Comparison of ENCODE assay signal across 27 cellular contexts in the genomic region with DNA sequence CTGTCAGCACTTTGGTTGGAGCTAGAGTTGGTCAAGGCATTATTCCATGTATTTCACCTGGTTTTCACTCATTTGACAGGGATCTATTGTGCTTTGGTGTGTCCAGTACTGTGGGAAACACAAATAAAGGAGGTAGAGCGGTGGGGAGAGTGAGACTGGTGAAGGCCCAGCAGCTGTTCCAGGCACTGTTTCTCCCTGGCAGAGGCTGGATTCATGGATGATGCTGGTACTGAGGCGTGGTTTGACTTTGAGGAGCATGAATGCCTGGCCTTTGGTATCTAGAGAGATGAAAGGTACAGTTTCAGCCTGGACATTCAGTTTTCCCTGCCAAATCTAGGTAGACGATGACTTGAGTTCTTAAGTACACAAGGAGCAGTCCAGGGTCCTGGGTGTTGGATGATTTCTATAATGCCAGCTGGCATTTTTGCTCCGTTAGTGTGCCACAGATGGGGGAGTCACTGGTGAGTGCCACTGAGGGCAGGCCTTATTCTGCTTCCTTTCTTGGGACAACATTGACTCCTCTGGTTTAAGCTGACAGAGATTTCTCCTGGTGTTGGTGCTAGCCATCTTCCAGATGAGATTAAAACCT.
DNase-seq lines count a peak whose midpoint lies in the region; ATAC-seq, FAIRE-seq and TF ChIP-seq lines count a peak whose summit lies in the region.
"Had no signal": no experiment of that assay in that cellular context is flagged by ENCODE, and none has a peak within 500 bp of the region (broad histone marks: within the 10 kb centered on the region; RNA-seq: fewer than 3 reads in every experiment).

No MANE protein-coding gene starts in this region.

- H3K27ac Mint-ChIP-seq in activated T-helper 1 cell treated with anti-CD3 and anti-CD28 coated beads, Interleukin-12 subunit alpha, Interleukin-12 subunit beta, Interleukin-2, Interleukin-4 antibody, amounts not matched to agents 30 ng/mL and 10 ng/mL and 1 ng/mL, durations not matched to agents 14 hours and 24 hours and 36 hours: no peak overlapping the region
- H3K27ac Mint-ChIP-seq in osteocyte (ENCODE audit: unreplicated experiment): no peak overlapping the region
- H3K27ac Mint-ChIP-seq: activated naive CD4-positive, alpha-beta T cell treated with anti-CD3 and anti-CD28 coated beads, Interleukin-2, amount 50 U/mL, for 24 hours; activated T-helper 17 cell treated with anti-CD3 and anti-CD28 coated beads, Interleukin-2, amount 50 U/mL, for 72 hours; stimulated activated naive B cell treated with anti-CD40 and anti-IgM and Interleukin-4, amounts not matched to agents 10 μg/mL and 1 μg/mL and 100 μg/mL, for 72 hours; WTC11 had no signal

- no peaks in the 10 kb centered on the region for H3K36me3 ChIP-seq in hepatocyte (replicated peaks; ENCODE audit: insufficient read depth, low read depth)
- no peaks in the 10 kb centered on the region for H3K36me3 ChIP-seq in osteoblast (ENCODE audit: insufficient read depth, low read length)
- H3K36me3 ChIP-seq: heart left ventricle, vagina had no signal

- TF ChIP-seq RAD21 in A549 (conservative IDR thresholded peaks at IDR 0.05 in 1 of 2, IDR thresholded peaks at IDR 0.05 in 1 of 2): no peak

- H3K4me2 ChIP-seq in A549 (no peak overlapping the region), hepatocyte (no peak overlapping the region), osteoblast (ENCODE audit: insufficient read depth, low read length) (peak overlapping the region; percentile 42)

- H2AFZ ChIP-seq in hepatocyte (no peak overlapping the region), osteoblast (ENCODE audit: low read length) (peak overlapping the region; percentile 52)

- no peak overlapping the region for H3K4me3 Mint-ChIP-seq in activated T-helper 1 cell treated with anti-CD3 and anti-CD28 coated beads, Interleukin-12 subunit alpha, Interleukin-12 subunit beta, Interleukin-2, Interleukin-4 antibody, amounts not matched to agents 30 ng/mL and 10 ng/mL and 1 ng/mL, durations not matched to agents 14 hours and 24 hours and 36 hours
- H3K4me3 Mint-ChIP-seq in osteocyte (ENCODE audit: unreplicated experiment): no peak overlapping the region
- H3K4me3 Mint-ChIP-seq: activated naive CD4-positive, alpha-beta T cell treated with anti-CD3 and anti-CD28 coated beads, Interleukin-2, amount 50 U/mL, for 24 hours; activated T-helper 17 cell treated with anti-CD3 and anti-CD28 coated beads, Interleukin-2, amount 50 U/mL, for 72 hours; stimulated activated naive B cell treated with anti-CD40 and anti-IgM and Interleukin-4, amounts not matched to agents 10 μg/mL and 1 μg/mL and 100 μg/mL, for 72 hours; WTC11 had no signal

- no peak for TF ChIP-seq POLR2A in A549 (IDR thresholded peaks at IDR 0.05; ENCODE audit: low read length)

- WGBS in A549 (ENCODE audit: missing lambda C conversion rate): 76% methylated on average over 4 of the region's 4 CpGs
- 96% methylated on average over 4 of the region's 4 CpGs for WGBS in hepatocyte (ENCODE audit: low lambda C conversion rate, missing lambda C conversion rate)

- H3K4me3 ChIP-seq in A549 (no peak overlapping the region), hepatocyte (no peak overlapping the region), osteoblast (ENCODE audit: insufficient read depth, low read length) (no peak overlapping the region)
- H3K4me3 ChIP-seq: heart left ventricle, vagina had no signal

- H3K9me3 ChIP-seq in A549: peaks cover 6% of the 10 kb centered on the region
- no peaks in the 10 kb centered on the region for H3K9me3 ChIP-seq in hepatocyte (ENCODE audit: low read depth)
- no peaks in the 10 kb centered on the region for H3K9me3 ChIP-seq in osteoblast (ENCODE audit: low read depth, low read length)
- H3K9me3 ChIP-seq: heart left ventricle, vagina had no signal

- intact Hi-C loops in activated T-helper 1 cell treated with anti-CD3 and anti-CD28 coated beads, Interleukin-12 subunit alpha, Interleukin-12 subunit beta, Interleukin-2, Interleukin-4 antibody, amounts not matched to agents 30 ng/mL and 10 ng/mL and 1 ng/mL, durations not matched to agents 14 hours and 24 hours and 36 hours (cut with micrococcal nuclease): loop anchor here (10.0 kb wide), 1 partner anchor 498 kb away; no protein-coding TSS in a partner anchor

- H3K27ac ChIP-seq in A549 (no peak overlapping the region), hepatocyte (peak overlapping the region; percentile 52), osteoblast (ENCODE audit: low read depth, low read length) (peak overlapping the region; percentile 78)
- H3K27ac ChIP-seq: heart left ventricle, vagina had no signal

- peaks cover 4% of the 10 kb centered on the region; the same call in 2 of the 3 replicates for H3K4me1 ChIP-seq in A549
- H3K4me1 ChIP-seq in hepatocyte (ENCODE audit: insufficient read depth): no peaks in the 10 kb centered on the region
- H3K4me1 ChIP-seq in osteoblast (ENCODE audit: insufficient read depth, low read length): peaks cover 25% of the 10 kb centered on the region
- H3K4me1 ChIP-seq: heart left ventricle had no signal

- DNase-seq in A549 (ENCODE audit: low read depth in 1 of 2, low spot score in 1 of 2) (no peak), RPMI7951 (ENCODE audit: low read depth) (peak; percentile 13), hepatocyte (ENCODE audit: low spot score) (no peak), osteoblast (ENCODE audit: insufficient read length, low spot score, missing footprints) (peak; percentile 49), osteocyte (ENCODE audit: extremely low spot score, unreplicated experiment) (no peak), NCI-H2227 treated with DMSO at 0.1 percent for 48 hours (lab: John Stamatoyannopoulos, UW) (no peak)
- DNase-seq in activated T-helper 1 cell treated with anti-CD3 and anti-CD28 coated beads, Interleukin-12 subunit alpha, Interleukin-12 subunit beta, Interleukin-2, Interleukin-4 antibody, amounts not matched to agents 30 ng/mL and 10 ng/mL and 1 ng/mL, durations not matched to agents 14 hours and 24 hours and 36 hours (ENCODE audit: low spot score): no peak
- no peak for DNase-seq in stimulated activated CD8-positive, alpha-beta memory T cell treated with anti-CD3 and anti-CD28 coated beads, Interleukin-4, amount 100 ng/mL, for 48 hours
- DNase-seq: activated CD4-positive, alpha-beta T cell treated with anti-CD3 and anti-CD28 coated beads, Interleukin-2, amount 50 U/mL, for 4 hours; activated CD8-positive, alpha-beta memory T cell treated with anti-CD3 and anti-CD28 coated beads, Interleukin-2, amount 50 U/mL, for 4 hours; anterior cingulate cortex; dermis blood vessel endothelial cell; Kasumi-1; left ventricle myocardium superior; NCI-H1048; NCI-H1930; NCI-H748 treated with DMSO at 0.1 percent for 48 hours; stimulated activated CD4-positive, alpha-beta T cell treated with anti-CD3 and anti-CD28 coated beads, Interleukin-4, amount 100 ng/mL, for 1 hour; stimulated activated naive B cell treated with anti-CD40 and anti-IgM and Interleukin-4, amounts not matched to agents 10 μg/mL and 1 μg/mL and 100 μg/mL, for 72 hours; T-helper 9 cell had no signal

- H3K79me2 ChIP-seq in hepatocyte (no peaks in the 10 kb centered on the region), osteoblast (ENCODE audit: insufficient read depth, low read length) (no peaks in the 10 kb centered on the region)

- CTCF ChIA-PET in A549 (lab: Yijun Ruan, JAX): interaction anchor here (0.6 kb wide), 1 partner anchor 408 kb away, joined by 3 read pairs; no protein-coding TSS in a partner anchor

- FAIRE-seq in A549 (lab: Jason Lieb, UNC): no peak
- FAIRE-seq: endometrium, G401.6 had no signal

- no peak for TF ChIP-seq CTCF in A549 (IDR thresholded peaks at IDR 0.05)
- TF ChIP-seq CTCF in hepatocyte (IDR thresholded peaks at IDR 0.05; ENCODE audit: poor library complexity): no peak
- TF ChIP-seq CTCF in osteoblast (IDR thresholded peaks at IDR 0.05; ENCODE audit: extremely low read depth, low read depth, low read length): no peak
- TF ChIP-seq CTCF in osteocyte (IDR thresholded peaks at IDR 0.05): no peak

- H4K20me1 ChIP-seq in hepatocyte (ENCODE audit: insufficient read depth, poor library complexity, severe bottlenecking) (no peaks in the 10 kb centered on the region), osteoblast (ENCODE audit: insufficient read depth, low read length) (no peaks in the 10 kb centered on the region)

- ATAC-seq in A549: no peak
- ATAC-seq: activated T-helper 17 cell treated with anti-CD3 and anti-CD28 coated beads, Interleukin-2, amount 50 U/mL, for 72 hours; stimulated activated naive B cell treated with anti-CD40 and anti-IgM and Interleukin-4, amounts not matched to agents 10 μg/mL and 1 μg/mL and 100 μg/mL, for 72 hours had no signal

- no peaks in the 10 kb centered on the region for H3K9me2 ChIP-seq in hepatocyte (replicated peaks; ENCODE audit: insufficient read depth)

- no peaks in the 10 kb centered on the region for H3K27me3 Mint-ChIP-seq in activated T-helper 1 cell treated with anti-CD3 and anti-CD28 coated beads, Interleukin-12 subunit alpha, Interleukin-12 subunit beta, Interleukin-2, Interleukin-4 antibody, amounts not matched to agents 30 ng/mL and 10 ng/mL and 1 ng/mL, durations not matched to agents 14 hours and 24 hours and 36 hours (ENCODE audit: insufficient read depth)
- peaks cover 2% of the 10 kb centered on the region for H3K27me3 Mint-ChIP-seq in osteocyte (ENCODE audit: unreplicated experiment)
- H3K27me3 Mint-ChIP-seq: activated naive CD4-positive, alpha-beta T cell treated with anti-CD3 and anti-CD28 coated beads, Interleukin-2, amount 50 U/mL, for 24 hours; activated T-helper 17 cell treated with anti-CD3 and anti-CD28 coated beads, Interleukin-2, amount 50 U/mL, for 72 hours had no signal

- H3K9me3 Mint-ChIP-seq in activated T-helper 1 cell treated with anti-CD3 and anti-CD28 coated beads, Interleukin-12 subunit alpha, Interleukin-12 subunit beta, Interleukin-2, Interleukin-4 antibody, amounts not matched to agents 30 ng/mL and 10 ng/mL and 1 ng/mL, durations not matched to agents 14 hours and 24 hours and 36 hours: no peaks in the 10 kb centered on the region
- H3K9me3 Mint-ChIP-seq in osteocyte (ENCODE audit: unreplicated experiment): no peaks in the 10 kb centered on the region
- H3K9me3 Mint-ChIP-seq: activated naive CD4-positive, alpha-beta T cell treated with anti-CD3 and anti-CD28 coated beads, Interleukin-2, amount 50 U/mL, for 24 hours; WTC11 had no signal

- H3K27me3 ChIP-seq in hepatocyte: no peaks in the 10 kb centered on the region
- no peaks in the 10 kb centered on the region for H3K27me3 ChIP-seq in osteoblast (ENCODE audit: insufficient read depth, low read length)
- H3K27me3 ChIP-seq: heart left ventricle, vagina had no signal

- H3K36me3 Mint-ChIP-seq in activated T-helper 1 cell treated with anti-CD3 and anti-CD28 coated beads, Interleukin-12 subunit alpha, Interleukin-12 subunit beta, Interleukin-2, Interleukin-4 antibody, amounts not matched to agents 30 ng/mL and 10 ng/mL and 1 ng/mL, durations not matched to agents 14 hours and 24 hours and 36 hours (ENCODE audit: low read depth): no peaks in the 10 kb centered on the region
- no peaks in the 10 kb centered on the region for H3K36me3 Mint-ChIP-seq in osteocyte (ENCODE audit: unreplicated experiment)
- H3K36me3 Mint-ChIP-seq: stimulated activated naive B cell treated with anti-CD40 and anti-IgM and Interleukin-4, amounts not matched to agents 10 μg/mL and 1 μg/mL and 100 μg/mL, for 72 hours; WTC11 had no signal

- no peak for TF ChIP-seq EP300 in A549 (IDR thresholded peaks at IDR 0.05)

- POLR2A ChIA-PET in A549 (lab: Yijun Ruan, JAX): no interaction called here

- no peaks in the 10 kb centered on the region for H3K4me1 Mint-ChIP-seq in activated T-helper 1 cell treated with anti-CD3 and anti-CD28 coated beads, Interleukin-12 subunit alpha, Interleukin-12 subunit beta, Interleukin-2, Interleukin-4 antibody, amounts not matched to agents 30 ng/mL and 10 ng/mL and 1 ng/mL, durations not matched to agents 14 hours and 24 hours and 36 hours (ENCODE audit: low read depth)
- H3K4me1 Mint-ChIP-seq in osteocyte (ENCODE audit: unreplicated experiment): peaks cover 5% of the 10 kb centered on the region
- H3K4me1 Mint-ChIP-seq: activated naive CD4-positive, alpha-beta T cell treated with anti-CD3 and anti-CD28 coated beads, Interleukin-2, amount 50 U/mL, for 24 hours; stimulated activated naive B cell treated with anti-CD40 and anti-IgM and Interleukin-4, amounts not matched to agents 10 μg/mL and 1 μg/mL and 100 μg/mL, for 72 hours had no signal

Comparison
In these comparisons a context has a peak if more than half of its experiments do, and no peak if none do; other contexts are left out.
1. DNase-seq: peak in RPMI7951 (single experiment) and osteoblast (single experiment); none in A549 (0 of 2), hepatocyte (single experiment), activated T-helper 1 cell treated with anti-CD3 and anti-CD28 coated beads, Interleukin-12 subunit alpha, Interleukin-12 subunit beta, Interleukin-2, Interleukin-4 antibody, amounts not matched to agents 30 ng/mL and 10 ng/mL and 1 ng/mL, durations not matched to agents 14 hours and 24 hours and 36 hours (single experiment), osteocyte (single experiment), stimulated activated CD8-positive, alpha-beta memory T cell treated with anti-CD3 and anti-CD28 coated beads, Interleukin-4, amount 100 ng/mL, for 48 hours (single experiment) and NCI-H2227 treated with DMSO at 0.1 percent for 48 hours (single experiment).
2. H3K27ac ChIP-seq: peak in hepatocyte (single experiment) and osteoblast (single experiment); none in A549 (0 of 2).